Comparison of ENCODE assay signal across 23 cellular contexts in genomic region chr7:51640851-51641250, GRCh38.
"Had no signal": no experiment of that assay in that cellular context is flagged by ENCODE, and none has a peak within 500 bp of the region (broad histone marks: within the 10 kb centered on the region; RNA-seq: fewer than 3 reads in every experiment).

No MANE protein-coding gene starts in this region.

- H3K9me3 ChIP-seq: breast epithelium had no signal

- H3K4me1 ChIP-seq: breast epithelium had no signal

- H3K27ac Mint-ChIP-seq: activated CD4-positive, alpha-beta memory T cell treated with anti-CD3 and anti-CD28 coated beads, Interleukin-2, amount 10 ng/mL, durations not matched to agents 7 days and 5 days; activated naive CD4-positive, alpha-beta T cell treated with anti-CD3 and anti-CD28 coated beads, Interleukin-2, amount 10 ng/mL, durations not matched to agents 7 days and 5 days; activated naive CD8-positive, alpha-beta T cell treated with anti-CD3 and anti-CD28 coated beads for 36 hours; activated T-helper 17 cell treated with anti-CD3 and anti-CD28 coated beads, Interleukin-2, amount 50 U/mL, for 72 hours; T-cell had no signal

- H3K36me3 Mint-ChIP-seq: activated naive CD4-positive, alpha-beta T cell treated with anti-CD3 and anti-CD28 coated beads, Interleukin-2, amount 10 ng/mL, durations not matched to agents 7 days and 5 days; activated naive CD8-positive, alpha-beta T cell treated with anti-CD3 and anti-CD28 coated beads for 36 hours; T-cell had no signal

- H3K27me3 ChIP-seq: breast epithelium had no signal

- H3K27ac ChIP-seq: breast epithelium, KMS-11 had no signal

- H3K36me3 ChIP-seq: breast epithelium had no signal

- H3K27me3 Mint-ChIP-seq: activated CD4-positive, alpha-beta memory T cell treated with anti-CD3 and anti-CD28 coated beads, Interleukin-2, amount 10 ng/mL, durations not matched to agents 7 days and 5 days; activated naive CD4-positive, alpha-beta T cell treated with anti-CD3 and anti-CD28 coated beads, Interleukin-2, amount 10 ng/mL, durations not matched to agents 7 days and 5 days; activated naive CD8-positive, alpha-beta T cell treated with anti-CD3 and anti-CD28 coated beads for 36 hours; activated T-helper 17 cell treated with anti-CD3 and anti-CD28 coated beads, Interleukin-2, amount 50 U/mL, for 72 hours; T-cell had no signal

- H3K4me3 Mint-ChIP-seq: activated CD4-positive, alpha-beta memory T cell treated with anti-CD3 and anti-CD28 coated beads, Interleukin-2, amount 10 ng/mL, durations not matched to agents 7 days and 5 days; activated naive CD4-positive, alpha-beta T cell treated with anti-CD3 and anti-CD28 coated beads, Interleukin-2, amount 10 ng/mL, durations not matched to agents 7 days and 5 days; activated naive CD8-positive, alpha-beta T cell treated with anti-CD3 and anti-CD28 coated beads for 36 hours; activated T-helper 17 cell treated with anti-CD3 and anti-CD28 coated beads, Interleukin-2, amount 50 U/mL, for 72 hours; T-cell had no signal

- DNase-seq: activated CD4-positive, alpha-beta memory T cell treated with anti-CD3 and anti-CD28 coated beads, Interleukin-2, amount 10 ng/mL, durations not matched to agents 7 days and 5 days; activated CD4-positive, alpha-beta T cell treated with anti-CD3 and anti-CD28 coated beads, Interleukin-2, amount 50 U/mL, for 1 hour; activated CD4-positive, CD25-positive, alpha-beta regulatory T cell; activated gamma-delta T cell treated with Interleukin-2 at 50 U/mL for 16 hours; activated naive CD4-positive, alpha-beta T cell treated with anti-CD3 and anti-CD28 coated beads, Interleukin-2, amount 10 ng/mL, durations not matched to agents 7 days and 5 days; activated naive CD8-positive, alpha-beta T cell treated with anti-CD3 and anti-CD28 coated beads for 36 hours; activated T-cell treated with anti-CD3 and anti-CD28 coated beads for 4 hours; activated T-cell treated with anti-CD3 and anti-CD28 coated beads, Interleukin-2, amount 50 U/mL, for 48 hours; anterior cingulate cortex; NCI-H1092; NCI-H1417; NCI-H1930; NCI-H2171; NCI-H2227 treated with DMSO at 0.1 percent for 48 hours; NCI-H82; SIG-M5; T-cell; T-helper 2 cell; T1000 had no signal

- H3K4me3 ChIP-seq: breast epithelium had no signal

- H3K9ac ChIP-seq: KMS-11 had no signal

- H3K4me2 ChIP-seq: KMS-11 had no signal

- H3K4me1 Mint-ChIP-seq: activated CD4-positive, alpha-beta memory T cell treated with anti-CD3 and anti-CD28 coated beads, Interleukin-2, amount 10 ng/mL, durations not matched to agents 7 days and 5 days; activated naive CD4-positive, alpha-beta T cell treated with anti-CD3 and anti-CD28 coated beads, Interleukin-2, amount 10 ng/mL, durations not matched to agents 7 days and 5 days; activated naive CD8-positive, alpha-beta T cell treated with anti-CD3 and anti-CD28 coated beads for 36 hours; activated T-helper 17 cell treated with anti-CD3 and anti-CD28 coated beads, Interleukin-2, amount 50 U/mL, for 72 hours; T-cell had no signal

- FAIRE-seq: TTC549 had no signal

- H3K9me3 Mint-ChIP-seq: activated naive CD8-positive, alpha-beta T cell treated with anti-CD3 and anti-CD28 coated beads for 36 hours had no signal
